ENCODE assay signal across 21 cellular contexts in the genomic region with DNA sequence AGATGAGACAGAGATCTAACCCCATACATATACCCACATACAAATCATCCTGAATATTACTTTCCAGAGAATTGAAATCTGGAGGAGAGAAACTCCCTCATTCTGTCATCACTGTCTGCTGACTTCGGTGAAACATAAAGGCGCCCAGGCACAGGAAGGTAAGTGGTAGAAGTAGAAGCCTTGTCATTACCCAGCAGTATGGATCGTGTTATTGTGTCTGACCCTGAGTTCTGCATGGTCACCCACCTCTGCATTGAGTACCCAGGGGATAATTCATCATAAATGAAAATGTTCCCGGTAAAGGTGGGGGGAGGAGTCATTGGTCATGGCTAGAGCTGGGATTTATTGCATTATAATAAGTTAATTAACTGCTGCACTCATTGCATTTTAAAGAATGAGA.
"Had no signal": no experiment of that assay in that cellular context is flagged by ENCODE, and none has a peak within 500 bp of the region (broad histone marks: within the 10 kb centered on the region; RNA-seq: fewer than 3 reads in every experiment).

No MANE protein-coding gene starts in this region.

- H3K4me1 Mint-ChIP-seq: nephron; stimulated activated memory B cell treated with anti-CD40 and anti-IgM and Interleukin-4, amounts not matched to agents 10 μg/mL and 1 μg/mL and 100 μg/mL, for 72 hours had no signal

- H3K4me1 ChIP-seq: left lung, sigmoid colon, testis had no signal

- H3K9me3 ChIP-seq: sigmoid colon, testis had no signal

- H3K4me3 ChIP-seq: dorsolateral prefrontal cortex, left lung, sigmoid colon, testis had no signal

- H3K9me3 Mint-ChIP-seq: type B pancreatic cell had no signal

- H3K4me3 Mint-ChIP-seq: activated T-cell treated with anti-CD3 and anti-CD28 coated beads, Interleukin-2, amount 50 U/mL, for 72 hours; nephron; stimulated activated memory B cell treated with anti-CD40 and anti-IgM and Interleukin-4, amounts not matched to agents 10 μg/mL and 1 μg/mL and 100 μg/mL, for 72 hours; type B pancreatic cell had no signal

- H3K27ac ChIP-seq: brain microvascular endothelial cell, dorsolateral prefrontal cortex, left lung, sigmoid colon, testis had no signal

- H3K27ac Mint-ChIP-seq: activated T-cell treated with anti-CD3 and anti-CD28 coated beads, Interleukin-2, amount 50 U/mL, for 72 hours; nephron; stimulated activated memory B cell treated with anti-CD40 and anti-IgM and Interleukin-4, amounts not matched to agents 10 μg/mL and 1 μg/mL and 100 μg/mL, for 72 hours; type B pancreatic cell had no signal

- DNase-seq: activated CD4-positive, alpha-beta T cell treated with anti-CD3 and anti-CD28 coated beads for 1 hour; activated CD4-positive, alpha-beta T cell treated with anti-CD3 and anti-CD28 coated beads, Interleukin-2, amount 50 U/mL, for 4 hours; activated effector memory CD4-positive, alpha-beta T cell treated with anti-CD3 and anti-CD28 coated beads, Interleukin-2, amount 50 U/mL, for 16 hours; activated naive CD4-positive, alpha-beta T cell treated with anti-CD3 and anti-CD28 coated beads, Interleukin-2, amount 50 U/mL, for 16 hours; activated T-cell treated with anti-CD3 and anti-CD28 coated beads, Interleukin-2, amount 50 U/mL, for 72 hours; aorta; brain microvascular endothelial cell; central memory CD4-positive, alpha-beta T cell; dorsolateral prefrontal cortex; hippocampal formation; left lung; mammary epithelial cell; midbrain; nucleus accumbens; posterior cingulate gyrus; sigmoid colon; stimulated activated CD4-positive, alpha-beta T cell treated with anti-CD3 and anti-CD28 coated beads, Interleukin-4, amount 100 ng/mL, for 24 hours; testis had no signal

- H3K36me3 ChIP-seq: brain microvascular endothelial cell, left lung, sigmoid colon had no signal

- H3K36me3 Mint-ChIP-seq: stimulated activated memory B cell treated with anti-CD40 and anti-IgM and Interleukin-4, amounts not matched to agents 10 μg/mL and 1 μg/mL and 100 μg/mL, for 72 hours; type B pancreatic cell had no signal

- H3K27me3 Mint-ChIP-seq: type B pancreatic cell had no signal

- H3K27me3 ChIP-seq: brain microvascular endothelial cell, left lung, sigmoid colon, testis had no signal
